8 cellular contexts compared by ENCODE assay signal in the genomic region with DNA sequence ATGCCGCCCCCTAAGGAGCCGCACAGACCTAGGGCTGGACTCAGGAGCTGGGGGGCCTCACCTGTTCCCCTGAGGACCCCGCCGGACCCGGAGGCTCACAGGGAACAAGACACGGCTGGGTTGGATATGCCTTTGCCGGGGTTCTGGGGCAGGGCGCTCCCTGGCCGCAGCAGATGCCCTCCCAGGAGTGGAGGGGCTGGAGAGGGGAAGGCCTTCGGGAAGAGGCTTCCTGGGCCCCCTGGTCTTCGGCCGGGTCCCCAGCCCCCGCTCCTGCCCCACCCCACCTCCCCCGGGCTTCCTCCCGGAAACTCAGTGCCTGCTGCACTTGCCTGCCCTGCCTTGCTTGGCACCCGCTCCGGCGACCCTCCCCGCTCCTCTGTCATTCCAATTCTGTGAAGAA.
A peak's percentile ranks its signal among the peaks of the same experiment; 100 is the strongest.
DNase-seq lines count a peak whose midpoint lies in the region; ATAC-seq, FAIRE-seq and TF ChIP-seq lines count a peak whose summit lies in the region.
"Not testable (repeated sequence)": the region's sequence is repeated elsewhere in the genome, so short reads cannot be mapped to it uniquely, and the experiment has no call there.

No MANE protein-coding gene starts in this region.

- not testable (repeated sequence) for FAIRE-seq in HepG2 (lab: Jason Lieb, UNC)

- WGBS in HepG2 (ENCODE audit: low lambda C conversion rate): 62% methylated on average over 9 of the region's 19 CpGs
- 98 to 100% methylated on average over 4 to 9 of the region's 19 CpGs for WGBS in upper lobe of left lung, 2 donors
- 94 to 95% methylated on average over 11 to 16 of the region's 19 CpGs for WGBS in aorta, 2 donors

- H3K27me3 ChIP-seq in HepG2 (ENCODE audit: control insufficient read depth in 1 of 2, insufficient read depth in 2 of 2, low read length in 2 of 2); upper lobe of left lung; upper lobe of right lung; aorta (ENCODE audit: control insufficient read depth in 1 of 2, insufficient read depth in 2 of 2, low read length in 1 of 2): not testable (repeated sequence)

- TF ChIP-seq CTCF in WTC11 (IDR thresholded peaks at IDR 0.05); HepG2 (CRISPR knock-in tag; IDR thresholded peaks at IDR 0.05); upper lobe of left lung (IDR thresholded peaks at IDR 0.05); upper lobe of right lung (IDR thresholded peaks at IDR 0.05): not testable (repeated sequence)

- in situ Hi-C loops in HepG2 (cut with HindIII; ENCODE audit: extremely low pct_ligation_motif_present, low pct_unique_long_range_greater_than_20kb): not testable (repeated sequence)

- H3K4me1 ChIP-seq in HepG2 (ENCODE audit: insufficient read depth, low read length); upper lobe of left lung; upper lobe of right lung; aorta (ENCODE audit: control insufficient read depth in 1 of 2, insufficient read depth in 2 of 2, low read length in 2 of 2): not testable (repeated sequence)

- intact Hi-C loops in left colon (cut with DNase I, micrococcal nuclease); HepG2 (cut with micrococcal nuclease; ENCODE audit: unreplicated experiment); upper lobe of right lung (cut with DNase I); aorta (cut with DNase I): not testable (repeated sequence)

- H3K9me3 Mint-ChIP-seq in WTC11: peaks cover 13% of the 10 kb centered on the region
- not testable (repeated sequence) for H3K9me3 Mint-ChIP-seq in stimulated activated naive CD8-positive, alpha-beta T cell treated with anti-CD3 and anti-CD28 coated beads, Interleukin-15, amount 100 ng/mL, for 72 hours

- H3K27ac Mint-ChIP-seq in WTC11; stimulated activated naive CD8-positive, alpha-beta T cell treated with anti-CD3 and anti-CD28 coated beads, Interleukin-15, amount 100 ng/mL, for 72 hours: not testable (repeated sequence)

- CTCF ChIA-PET in WTC11 (lab: Charles Lee); HepG2 (lab: Yijun Ruan, JAX; ENCODE audit: low intra/inter-chr PET ratio, low total read pairs): not testable (repeated sequence)

- not testable (repeated sequence) for H2AFZ ChIP-seq in HepG2 (ENCODE audit: low read length)

- not testable (repeated sequence) for H3K4me3 Mint-ChIP-seq in WTC11; stimulated activated naive CD8-positive, alpha-beta T cell treated with anti-CD3 and anti-CD28 coated beads, Interleukin-15, amount 100 ng/mL, for 72 hours

- POLR2A ChIA-PET in WTC11 (lab: Charles Lee); HepG2 (lab: Yijun Ruan, JAX): not testable (repeated sequence)

- not testable (repeated sequence) for TF ChIP-seq RAD21 in HepG2 (CRISPR knock-in tag; IDR thresholded peaks at IDR 0.05)

- not testable (repeated sequence) for H4K20me1 ChIP-seq in HepG2 (ENCODE audit: insufficient read depth, low read length)

- H3K79me2 ChIP-seq in HepG2 (ENCODE audit: insufficient read depth, low read length): not testable (repeated sequence)

- H3K4me2 ChIP-seq in HepG2 (ENCODE audit: low read depth, low read length): not testable (repeated sequence)

- not testable (repeated sequence) for TF ChIP-seq POLR2A in HepG2 (IDR thresholded peaks at IDR 0.05; ENCODE audit: insufficient read depth in 1 of 2, low read depth in 2 of 2, low read length in 2 of 2); upper lobe of left lung (IDR thresholded peaks at IDR 0.05)

- not testable (repeated sequence) for H3K4me3 ChIP-seq in HepG2 (replicated peaks in 1 of 3; ENCODE audit: insufficient read depth in 1 of 3, low read depth in 2 of 3, low read length in 3 of 3); upper lobe of left lung; upper lobe of right lung; aorta (ENCODE audit: low read length in 2 of 2)

- not testable (repeated sequence) for H3K9ac ChIP-seq in HepG2 (ENCODE audit: insufficient read depth, low read depth, low read length)

- BruUV-seq in HepG2 (replicated peaks; lab: Mats Ljungman, UMichigan): not testable (repeated sequence)

- peaks cover 18% of the 10 kb centered on the region for H3K36me3 Mint-ChIP-seq in WTC11

- not testable (repeated sequence) for TF ChIP-seq EP300 in HepG2 (IDR thresholded peaks at IDR 0.05; ENCODE audit: low read depth in 2 of 2, low read length in 2 of 2); HepG2 (CRISPR knock-in tag; IDR thresholded peaks at IDR 0.05; ENCODE audit: borderline replicate concordance); upper lobe of left lung (IDR thresholded peaks at IDR 0.05)

- not testable (repeated sequence) for H3K36me3 ChIP-seq in HepG2 (replicated peaks in 1 of 2; ENCODE audit: control insufficient read depth in 1 of 2, insufficient read depth in 2 of 2, low read length in 2 of 2); upper lobe of left lung; upper lobe of right lung; aorta (ENCODE audit: control insufficient read depth in 1 of 2, insufficient read depth in 2 of 2, low read length in 1 of 2)

- not testable (repeated sequence) for H3K27me3 Mint-ChIP-seq in WTC11 (ENCODE audit: low read depth); stimulated activated naive CD8-positive, alpha-beta T cell treated with anti-CD3 and anti-CD28 coated beads, Interleukin-15, amount 100 ng/mL, for 72 hours

- not testable (repeated sequence) for H3K4me1 Mint-ChIP-seq in WTC11; stimulated activated naive CD8-positive, alpha-beta T cell treated with anti-CD3 and anti-CD28 coated beads, Interleukin-15, amount 100 ng/mL, for 72 hours

- H3K27ac ChIP-seq in HepG2 (ENCODE audit: extremely low read length, insufficient read depth, low read length); upper lobe of left lung; upper lobe of right lung; aorta (ENCODE audit: low read depth in 1 of 2, low read length in 2 of 2): not testable (repeated sequence)

- DNase-seq in WTC11 (ENCODE audit: low spot score); left colon; HepG2 (ENCODE audit: low spot score); stimulated activated naive CD8-positive, alpha-beta T cell treated with anti-CD3 and anti-CD28 coated beads, Interleukin-15, amount 100 ng/mL, for 72 hours; upper lobe of right lung; aorta: not testable (repeated sequence)
- DNase-seq in upper lobe of left lung: peak in 1 of 2 donors; percentile 56

- 0 out of 2 replicates have a peak, but pooled peaks have one; percentile 34 for ATAC-seq in WTC11
- ATAC-seq in esophagus mucosa: peak; percentile 15
- ATAC-seq in left colon: peak; percentile 5
- peak; percentile 35; the same call in 2 of the 3 replicates for ATAC-seq in HepG2
- peak; percentile 42 for ATAC-seq in stimulated activated naive CD8-positive, alpha-beta T cell treated with anti-CD3 and anti-CD28 coated beads, Interleukin-15, amount 100 ng/mL, for 72 hours
- ATAC-seq in upper lobe of left lung (ENCODE audit: low FRiP score in 2 of 2): peak; percentile 11 to 23
- ATAC-seq in upper lobe of right lung: peak; percentile 39
- ATAC-seq in aorta (ENCODE audit: low FRiP score): peak; percentile 54

- not testable (repeated sequence) for H3K9me3 ChIP-seq in HepG2 (ENCODE audit: low read length); upper lobe of left lung; upper lobe of right lung; aorta (ENCODE audit: control insufficient read depth, low read length)
